ENCODE assay signal across 2 cellular contexts in genomic region chr10:5381187-5381586, GRCh38.
TF ChIP-seq lines count a peak whose summit lies in the region.

No MANE protein-coding gene starts in this region.

TF ChIP-seq in GM12891, 5 proteins besides CTCF, POLR2A, EP300 and RAD21:
- no peak for TF ChIP-seq POLR2AphosphoS5 (IDR thresholded peaks at IDR 0.05; ENCODE audit: low read depth, low read length)
- no peak for TF ChIP-seq POU2F2 (IDR thresholded peaks at IDR 0.05; ENCODE audit: low read depth, low read length)
TF ChIP-seq in GM12891: peak in this region for 0.

TF ChIP-seq in H1, 55 proteins besides CTCF, POLR2A, EP300 and RAD21:
- no peak for TF ChIP-seq KDM5A (IDR thresholded peaks at IDR 0.05; ENCODE audit: low read length)
- no peak for TF ChIP-seq YY1 (IDR thresholded peaks at IDR 0.05; ENCODE audit: low read depth, low read length)
TF ChIP-seq in H1: peak in this region for 0.
